9 cellular contexts compared by ENCODE assay signal in the genomic region with DNA sequence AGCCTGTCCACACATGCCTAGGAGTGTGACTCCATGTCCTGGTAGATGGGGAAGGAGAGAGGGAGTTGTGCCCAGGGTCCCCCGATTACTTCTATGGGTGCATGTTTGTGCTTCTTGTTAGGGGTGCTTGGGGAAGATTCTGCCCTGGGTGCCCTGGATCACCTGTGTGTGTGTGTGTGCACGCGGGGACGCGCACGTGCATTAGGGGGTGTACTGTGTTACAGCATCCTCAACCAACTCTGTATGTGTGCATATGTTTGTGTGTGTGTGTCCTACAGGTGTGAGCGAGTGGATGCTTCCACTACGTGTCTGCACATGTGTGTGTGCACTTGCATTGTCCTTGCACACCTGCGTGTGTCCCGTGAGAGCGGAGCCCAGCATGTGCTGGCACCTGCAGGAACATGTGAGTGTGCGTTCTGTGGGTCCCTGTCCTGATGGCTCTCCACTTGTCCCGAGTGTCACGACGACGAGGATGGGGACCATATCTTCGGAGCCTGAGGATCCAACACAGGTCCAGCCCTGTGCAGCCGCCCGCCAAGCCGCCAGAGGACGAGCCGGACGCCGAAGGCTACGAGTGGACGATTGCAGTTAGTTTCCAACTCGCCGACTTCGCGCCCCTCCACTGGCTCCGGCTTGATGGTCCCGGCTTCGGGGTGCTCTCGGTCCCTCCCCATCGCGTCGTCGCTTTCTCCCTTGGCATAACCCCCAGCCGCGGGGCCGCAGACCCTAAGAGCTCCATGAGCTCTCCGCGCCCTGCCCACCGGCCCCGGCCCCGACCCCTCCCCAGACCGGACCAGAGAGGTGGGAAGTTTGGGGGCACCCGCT. TPM values are rescaled to one million over a fixed set of nuclear protein-coding genes. Genes with fewer than 3 reads are reported as not detected.
DNase-seq lines count a peak whose midpoint lies in the region; ATAC-seq and TF ChIP-seq lines count a peak whose summit lies in the region.
"Had no signal": no experiment of that assay in that cellular context is flagged by ENCODE, and none has a peak within 500 bp of the region (broad histone marks: within the 10 kb centered on the region; RNA-seq: fewer than 3 reads in every experiment).

No MANE protein-coding gene starts in this region.

- H3K36me3 ChIP-seq in WERI-Rb-1 (no peaks in the 10 kb centered on the region), right atrium auricular region (no peaks in the 10 kb centered on the region), rectal smooth muscle tissue (ENCODE audit: control insufficient read depth, insufficient read depth, low read length) (no peaks in the 10 kb centered on the region)

- CTCF ChIA-PET in HEK293T (lab: Yijun Ruan, JAX) = no interaction called here

- H3K27me3 ChIP-seq in WERI-Rb-1 (ENCODE audit: insufficient read depth, low read depth, severe bottlenecking) = no peaks in the 10 kb centered on the region
- H3K27me3 ChIP-seq in right atrium auricular region = no peaks in the 10 kb centered on the region
- peaks cover 3% of the 10 kb centered on the region for H3K27me3 ChIP-seq in rectal smooth muscle tissue (ENCODE audit: control insufficient read depth, insufficient read depth, low read length)

- H3K4me1 ChIP-seq in right atrium auricular region = peaks cover 0 to 18% of the 10 kb centered on the region in 2 donors
- no peaks in the 10 kb centered on the region for H3K4me1 ChIP-seq in rectal smooth muscle tissue (ENCODE audit: control insufficient read depth, insufficient read depth, low read length)

- H3K9me3 ChIP-seq in WERI-Rb-1 (ENCODE audit: severe bottlenecking) (no peaks in the 10 kb centered on the region), right atrium auricular region (no peaks in the 10 kb centered on the region)

- DNase-seq in Daoy (ENCODE audit: low read depth) = peak; percentile 9
- DNase-seq in WERI-Rb-1 = peak; percentile 24
- no peak for DNase-seq in right atrium auricular region (ENCODE audit: low spot score)
- no peak for DNase-seq in OCI-M1 (lab: John Stamatoyannopoulos, UW)
- no peak for DNase-seq in HEK293T (ENCODE audit: extremely low spot score)
- DNase-seq in occipital lobe (lab: John Stamatoyannopoulos, UW) = no peak

- no peak overlapping the region for H3K9ac ChIP-seq in rectal smooth muscle tissue (ENCODE audit: low read length)

- no peak for TF ChIP-seq CTCF in WERI-Rb-1 (IDR thresholded peaks at IDR 0.05; ENCODE audit: low read depth, low read length)
- no peak for TF ChIP-seq CTCF in right atrium auricular region (IDR thresholded peaks at IDR 0.05)

- no peak for ATAC-seq in GM21737 (IDR thresholded peaks at IDR 0.05; ENCODE audit: unreplicated experiment)

- H3K27ac ChIP-seq in WERI-Rb-1 (peak overlapping the region; percentile 55), right atrium auricular region (peak overlapping the region; percentile 33 to 52), rectal smooth muscle tissue (ENCODE audit: low read depth, low read length) (no peak overlapping the region)

- H3K4me3 ChIP-seq in WERI-Rb-1 (ENCODE audit: low read depth, low read length) (peak overlapping the region; percentile 85), right atrium auricular region (peak overlapping the region; percentile 52 to 66), rectal smooth muscle tissue (ENCODE audit: low read length) (peak overlapping the region; percentile 57)

- POLR2A ChIA-PET in HEK293T (lab: Yijun Ruan, JAX) = no interaction called here

TF ChIP-seq in HEK293T, 16 proteins besides CTCF, POLR2A, EP300 and RAD21:
- TF ChIP-seq L3MBTL2 (conservative IDR thresholded peaks at IDR 0.05) (no peak), PKNOX1 (IDR thresholded peaks at IDR 0.05) (no peak), NFRKB (IDR thresholded peaks at IDR 0.05) (no peak), TARDBP (IDR thresholded peaks at IDR 0.05) (no peak), BHLHE40 (IDR thresholded peaks at IDR 0.05; ENCODE audit: borderline replicate concordance) (no peak), ELF4 (IDR thresholded peaks at IDR 0.05) (no peak), LEF1 (IDR thresholded peaks at IDR 0.05; ENCODE audit: borderline replicate concordance) (no peak), FOXK2 (IDR thresholded peaks at IDR 0.05) (no peak), SP1 (IDR thresholded peaks at IDR 0.05) (no peak), SUZ12 (IDR thresholded peaks at IDR 0.05) (no peak), ARNT (IDR thresholded peaks at IDR 0.05) (no peak), FOXA1 (IDR thresholded peaks at IDR 0.05) (no peak), ZNF384 (IDR thresholded peaks at IDR 0.05) (no peak), HDGF (IDR thresholded peaks at IDR 0.05; ENCODE audit: borderline replicate concordance) (no peak), FOXM1 (IDR thresholded peaks at IDR 0.05; ENCODE audit: borderline replicate concordance) (no peak), CTBP1 (IDR thresholded peaks at IDR 0.05; ENCODE audit: borderline replicate concordance) (no peak)

RNA-seq across cellular contexts. Expression of gene TBC1D3B, which starts 6.0 kb away (rescaled TPM):
- not detected in 2 replicates for total RNA-seq in Daoy (2014; rRNA removed; shearing (Covaris generic))
- not detected for total RNA-seq in right atrium auricular region
- 1.9 TPM for total RNA-seq in occipital lobe

RNA-seq across cellular contexts. Expression of gene CCL3L1, which starts 14.2 kb away (rescaled TPM):
- total RNA-seq in Daoy (2014; rRNA removed; shearing (Covaris generic)) = 1.7 TPM in 1 of 2 replicates, not detected in the other
- not detected for total RNA-seq in right atrium auricular region
- total RNA-seq in occipital lobe = 4.8 TPM
- total RNA-seq: NCI-H460 had no signal

RNA-seq across cellular contexts. Expression of gene CCL4L2, which starts 28.5 kb away (rescaled TPM):
- total RNA-seq in Daoy (2014; rRNA removed; shearing (Covaris generic)) = 0.63 and 2.9 TPM in 2 replicates
- total RNA-seq in right atrium auricular region (under 1 TPM in 1 of 2 donors, not detected in 1; 0.39 TPM), occipital lobe (17.3 TPM)
- total RNA-seq: NCI-H460 had no signal

Comparison
In these comparisons a context has a peak if more than half of its experiments do, and no peak if none do; other contexts are left out.
1. DNase-seq: peak in Daoy (single experiment) and WERI-Rb-1 (single experiment); none in right atrium auricular region (single experiment), OCI-M1 (single experiment), HEK293T (single experiment) and occipital lobe (single experiment).
2. Peak in every context shown above with its lines, with median percentiles within 50 percentile points of each other: H3K4me3 ChIP-seq.